Comparison of ENCODE assay signal across 10 cellular contexts in the genomic region with DNA sequence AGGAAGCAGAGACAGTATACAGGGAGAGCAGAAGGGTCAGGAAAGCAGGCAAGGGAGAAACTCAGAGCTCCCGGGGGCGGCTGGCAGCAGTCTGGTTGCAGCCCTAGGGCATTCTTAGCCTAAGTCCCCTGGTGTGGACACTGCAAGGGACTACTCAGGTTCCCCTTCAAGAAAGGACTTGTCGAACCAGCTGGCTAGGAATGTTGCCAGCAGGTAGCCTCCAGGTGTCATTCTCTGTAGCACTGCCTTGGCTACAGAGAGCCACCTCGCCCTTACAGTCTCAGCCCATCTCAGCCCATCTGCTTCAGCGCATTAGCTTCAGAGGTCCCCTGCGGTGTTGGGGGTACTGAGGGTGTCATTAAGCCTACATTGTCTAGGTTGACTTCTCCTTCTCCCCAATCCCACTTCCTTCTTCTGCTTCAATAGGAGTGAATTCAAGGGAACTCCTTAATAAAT. TPM values are rescaled to one million over a fixed set of nuclear protein-coding genes. Genes with fewer than 3 reads are reported as not detected.
A peak's percentile ranks its signal among the peaks of the same experiment; 100 is the strongest.
DNase-seq lines count a peak whose midpoint lies in the region; ATAC-seq, FAIRE-seq and TF ChIP-seq lines count a peak whose summit lies in the region.
"Had no signal": no experiment of that assay in that cellular context is flagged by ENCODE, and none has a peak within 500 bp of the region (broad histone marks: within the 10 kb centered on the region; RNA-seq: fewer than 3 reads in every experiment).

No MANE protein-coding gene starts in this region.

- H3K4me1 ChIP-seq in PC-3 (ENCODE audit: insufficient read depth, low read length) (peaks cover 13% of the 10 kb centered on the region), endothelial cell of umbilical vein (ENCODE audit: control insufficient read depth, extremely low read depth, insufficient read depth, low read length) (peaks cover 21% of the 10 kb centered on the region), upper lobe of left lung (peaks cover 31 to 34% (median 34%) of the 10 kb centered on the region in 4 donors)

- CTCF ChIA-PET in PC-3 (lab: Charles Lee) (no interaction called here), endothelial cell of umbilical vein (lab: Charles Lee) (interaction anchor here (0.7 to 1.5 kb wide), 3 partner anchors 10 to 32 kb away, joined by 3 to 5 read pairs (median 3); no protein-coding TSS in a partner anchor)

- H2AFZ ChIP-seq in PC-3 (ENCODE audit: low read length) (no peak overlapping the region), endothelial cell of umbilical vein (ENCODE audit: low read depth, low read length) (peak overlapping the region; percentile 59)

- intact Hi-C loops in PC-3 (cut with micrococcal nuclease): no loop called here
- intact Hi-C loops in endothelial cell of umbilical vein (cut with micrococcal nuclease): no loop called here

- dilution Hi-C loops in endothelial cell of umbilical vein (cut with MboI; ENCODE audit: extremely low pct_ligation_motif_present, low sequenced_read_pairs): no loop called here

- no peaks in the 10 kb centered on the region for H3K9me2 ChIP-seq in PC-3 (replicated peaks; ENCODE audit: low read length)

- H3K79me2 ChIP-seq in PC-3 (ENCODE audit: low read length) (no peaks in the 10 kb centered on the region), endothelial cell of umbilical vein (ENCODE audit: control insufficient read depth, insufficient read depth, low read length) (no peaks in the 10 kb centered on the region)

- BruUV-seq in PC-3 (replicated peaks; lab: Mats Ljungman, UMichigan) (no TSS peak), endothelial cell of umbilical vein (replicated peaks; lab: Mats Ljungman, UMichigan) (no TSS peak)

- TF ChIP-seq EP300 in upper lobe of left lung (IDR thresholded peaks at IDR 0.05): no peak

- H3K9me1 ChIP-seq in endothelial cell of umbilical vein (replicated peaks; ENCODE audit: control insufficient read depth, extremely low read depth, insufficient read depth, low read length): no peaks in the 10 kb centered on the region

- ATAC-seq in PC-3 (no peak), upper lobe of left lung (ENCODE audit: low FRiP score in 2 of 2) (peak in 1 of 2 donors; percentile 41), GM19397 (IDR thresholded peaks at IDR 0.05; ENCODE audit: unreplicated experiment) (no peak)

- H3K9me3 ChIP-seq in PC-3 (ENCODE audit: low read length): no peaks in the 10 kb centered on the region
- no peaks in the 10 kb centered on the region for H3K9me3 ChIP-seq in endothelial cell of umbilical vein (replicated peaks; ENCODE audit: control insufficient read depth, insufficient read depth, low read length)
- H3K9me3 ChIP-seq in upper lobe of left lung: no peaks in the 10 kb centered on the region
- H3K9me3 ChIP-seq: thoracic aorta had no signal

- POLR2A ChIA-PET in PC-3 (lab: Charles Lee; ENCODE audit: unreplicated experiment): no interaction called here
- POLR2A ChIA-PET in endothelial cell of umbilical vein (lab: Charles Lee): no interaction called here

- WGBS in upper lobe of left lung, 2 donors: 73 to 80% methylated on average over 6 of the region's 6 CpGs

- no peak overlapping the region for H3K4me2 ChIP-seq in PC-3 (ENCODE audit: low read length)
- no peak overlapping the region for H3K4me2 ChIP-seq in endothelial cell of umbilical vein (ENCODE audit: insufficient read depth, low read length)

- H3K27ac ChIP-seq in PC-3 (ENCODE audit: low read length) (no peak overlapping the region), endothelial cell of umbilical vein (ENCODE audit: insufficient read depth, low read depth, low read length) (no peak overlapping the region), upper lobe of left lung (peak overlapping the region; percentile 38 to 73 (median 52))
- H3K27ac ChIP-seq: cardiac muscle cell had no signal

- no peak for TF ChIP-seq POLR2A in endothelial cell of umbilical vein (IDR thresholded peaks at IDR 0.05; ENCODE audit: low read depth, low read length)
- no peak for TF ChIP-seq POLR2A in upper lobe of left lung (IDR thresholded peaks at IDR 0.05)

- H3K36me3 ChIP-seq in PC-3 (ENCODE audit: low read depth, low read length) (no peaks in the 10 kb centered on the region), endothelial cell of umbilical vein (ENCODE audit: control insufficient read depth in 2 of 2, extremely low read depth in 1 of 2, insufficient read depth in 2 of 2, low read length in 2 of 2) (no peaks in the 10 kb centered on the region), upper lobe of left lung (no peaks in the 10 kb centered on the region)
- H3K36me3 ChIP-seq: cardiac muscle cell, thoracic aorta had no signal

- H3K9ac ChIP-seq in PC-3 (ENCODE audit: low read length): no peak overlapping the region
- no peak overlapping the region for H3K9ac ChIP-seq in endothelial cell of umbilical vein (replicated peaks; ENCODE audit: extremely low read depth, insufficient read depth, low read length)

- H4K20me1 ChIP-seq in PC-3 (ENCODE audit: low read length) (no peaks in the 10 kb centered on the region), endothelial cell of umbilical vein (replicated peaks; ENCODE audit: control insufficient read depth, extremely low read depth, insufficient read depth, low read length) (no peaks in the 10 kb centered on the region)

- TF ChIP-seq CTCF in PC-3 (conservative IDR thresholded peaks at IDR 0.05; ENCODE audit: low read depth, low read length) (no peak), endothelial cell of umbilical vein (IDR thresholded peaks at IDR 0.05; ENCODE audit: extremely low read depth in 1 of 2, insufficient read depth in 1 of 2, low read depth in 1 of 2, low read length in 2 of 2) (no peak), upper lobe of left lung (IDR thresholded peaks at IDR 0.05) (no peak)

- H3K4me3 ChIP-seq in PC-3 (ENCODE audit: low read length) (no peak overlapping the region), endothelial cell of umbilical vein (replicated peaks in 1 of 3; ENCODE audit: insufficient read depth in 1 of 3, low read depth in 1 of 3, low read length in 3 of 3) (no peak overlapping the region), upper lobe of left lung (no peak overlapping the region)
- H3K4me3 ChIP-seq: cardiac muscle cell, thoracic aorta had no signal

- peak; percentile 24 for DNase-seq in stimulated activated CD4-positive, alpha-beta T cell treated with anti-CD3 and anti-CD28 coated beads, Interleukin-15, amount 100 ng/mL, for 24 hours
- no peak for DNase-seq in stimulated activated CD4-positive, alpha-beta T cell treated with anti-CD3 and anti-CD28 coated beads, Interleukin-4, amount 100 ng/mL, for 4 hours
- DNase-seq in PC-3 (peak; percentile 38), endothelial cell of umbilical vein (ENCODE audit: low read depth, low spot score) (no peak), upper lobe of left lung (no peak), NCI-H1048 (lab: John Stamatoyannopoulos, UW) (no peak), occipital lobe (lab: John Stamatoyannopoulos, UW) (no peak)

- no peaks in the 10 kb centered on the region for H3K27me3 ChIP-seq in PC-3 (ENCODE audit: low read length)
- no peaks in the 10 kb centered on the region for H3K27me3 ChIP-seq in endothelial cell of umbilical vein (ENCODE audit: control insufficient read depth in 2 of 2, insufficient read depth in 2 of 2, low read length in 2 of 2)
- no peaks in the 10 kb centered on the region for H3K27me3 ChIP-seq in upper lobe of left lung
- H3K27me3 ChIP-seq: cardiac muscle cell had no signal

- no peaks in the 10 kb centered on the region for H3F3A ChIP-seq in PC-3 (ENCODE audit: low read length, unreplicated experiment)

- FAIRE-seq in endothelial cell of umbilical vein (lab: Jason Lieb, UNC): no peak

TF ChIP-seq in endothelial cell of umbilical vein, 7 proteins besides CTCF, POLR2A, EP300 and RAD21:
- TF ChIP-seq MYC (IDR thresholded peaks at IDR 0.05; ENCODE audit: low read depth, low read length): no peak
- no peak for TF ChIP-seq POLR2AphosphoS5 (IDR thresholded peaks at IDR 0.05; ENCODE audit: insufficient read depth, low read depth, low read length)
- no peak for TF ChIP-seq GATA2 (IDR thresholded peaks at IDR 0.05; ENCODE audit: insufficient read depth, insufficient read length, low read depth, low read length)
- TF ChIP-seq, protein P1, sequence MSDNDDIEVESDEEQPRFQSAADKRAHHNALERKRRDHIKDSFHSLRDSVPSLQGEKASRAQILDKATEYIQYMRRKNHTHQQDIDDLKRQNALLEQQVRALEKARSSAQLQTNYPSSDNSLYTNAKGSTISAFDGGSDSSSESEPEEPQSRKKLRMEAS (IDR thresholded peaks at IDR 0.05; ENCODE audit: insufficient read depth, insufficient read length): no peak

RNA-seq across cellular contexts. Expression of a gene that starts 11.3 kb away (rescaled TPM):
- total RNA-seq in PC-3 (2014; rRNA removed): 4,758 and 5,246 TPM in 2 replicates
- total RNA-seq in endothelial cell of umbilical vein: 4,007 and 4,015 TPM in 2 replicates
- 2,259 and 2,774 TPM in 2 replicates for polyA plus RNA-seq in endothelial cell of umbilical vein
- polyA plus RNA-seq in endothelial cell of umbilical vein (2011; cell fraction: cytosol; rRNA removed): 4,510 and 5,534 TPM in 2 replicates
- 1,715 and 2,260 TPM in 2 replicates for polyA plus RNA-seq in endothelial cell of umbilical vein (2011; cell fraction: nucleus; rRNA removed)
- 7,506 and 8,473 TPM in 2 replicates for polyA plus RNA-seq in endothelial cell of umbilical vein (2012)
- polyA minus RNA-seq in endothelial cell of umbilical vein: 359 and 375 TPM in 2 replicates
- polyA minus RNA-seq in endothelial cell of umbilical vein (2011; cell fraction: cytosol; rRNA and poly(A)+ RNA removed): 486 TPM
- 61.1 and 90.1 TPM in 2 replicates for polyA minus RNA-seq in endothelial cell of umbilical vein (2011; cell fraction: nucleus; rRNA and poly(A)+ RNA removed)
- total RNA-seq in upper lobe of left lung: 1,000 to 10,000 TPM; 1,275 to 5,234 (median 2,267) TPM
- 2,498 TPM for total RNA-seq in occipital lobe

RNA-seq across cellular contexts. Expression of a gene that starts 13.3 kb away (rescaled TPM):
- total RNA-seq in PC-3 (2014; rRNA removed) (2.0 and 4.0 TPM in 2 replicates), endothelial cell of umbilical vein (0.99 and 1.8 TPM in 2 replicates), upper lobe of left lung (10 to 100 TPM in 1 of 6 donors, 1 to 10 TPM in 5; 2.0 to 22.0 (median 6.2) TPM), occipital lobe (1.1 TPM)
- polyA plus RNA-seq in endothelial cell of umbilical vein: 0.45 and 1.0 TPM in 2 replicates
- polyA plus RNA-seq in endothelial cell of umbilical vein (2011; cell fraction: cytosol; rRNA removed): 1.6 and 2.5 TPM in 2 replicates
- 1.1 and 1.3 TPM in 2 replicates for polyA plus RNA-seq in endothelial cell of umbilical vein (2011; cell fraction: nucleus; rRNA removed)
- polyA plus RNA-seq in endothelial cell of umbilical vein (2012): 1.2 and 1.4 TPM in 2 replicates
- 3.0 TPM in 1 of 2 replicates, not detected in the other for polyA minus RNA-seq in endothelial cell of umbilical vein
- polyA minus RNA-seq in endothelial cell of umbilical vein (2011; cell fraction: cytosol; rRNA and poly(A)+ RNA removed): 64.7 TPM
- polyA minus RNA-seq in endothelial cell of umbilical vein (2011; cell fraction: nucleus; rRNA and poly(A)+ RNA removed): 0.34 and 6.1 TPM in 2 replicates
- total RNA-seq: cardiac muscle cell had no signal
- polyA plus RNA-seq: cardiac muscle cell had no signal

Comparison
In these comparisons a context has a peak if more than half of its experiments do, and no peak if none do; other contexts are left out.
1. DNase-seq: peak in stimulated activated CD4-positive, alpha-beta T cell treated with anti-CD3 and anti-CD28 coated beads, Interleukin-15, amount 100 ng/mL, for 24 hours (single experiment) and PC-3 (single experiment); none in stimulated activated CD4-positive, alpha-beta T cell treated with anti-CD3 and anti-CD28 coated beads, Interleukin-4, amount 100 ng/mL, for 4 hours (0 of 2), endothelial cell of umbilical vein (single experiment), upper lobe of left lung (0 of 2), NCI-H1048 (single experiment) and occipital lobe (single experiment).
2. H3K27ac ChIP-seq: peak in upper lobe of left lung (4 of 4); none in PC-3 (single experiment) and endothelial cell of umbilical vein (single experiment).